ENCODE assay signal across 17 cellular contexts in the genomic region with DNA sequence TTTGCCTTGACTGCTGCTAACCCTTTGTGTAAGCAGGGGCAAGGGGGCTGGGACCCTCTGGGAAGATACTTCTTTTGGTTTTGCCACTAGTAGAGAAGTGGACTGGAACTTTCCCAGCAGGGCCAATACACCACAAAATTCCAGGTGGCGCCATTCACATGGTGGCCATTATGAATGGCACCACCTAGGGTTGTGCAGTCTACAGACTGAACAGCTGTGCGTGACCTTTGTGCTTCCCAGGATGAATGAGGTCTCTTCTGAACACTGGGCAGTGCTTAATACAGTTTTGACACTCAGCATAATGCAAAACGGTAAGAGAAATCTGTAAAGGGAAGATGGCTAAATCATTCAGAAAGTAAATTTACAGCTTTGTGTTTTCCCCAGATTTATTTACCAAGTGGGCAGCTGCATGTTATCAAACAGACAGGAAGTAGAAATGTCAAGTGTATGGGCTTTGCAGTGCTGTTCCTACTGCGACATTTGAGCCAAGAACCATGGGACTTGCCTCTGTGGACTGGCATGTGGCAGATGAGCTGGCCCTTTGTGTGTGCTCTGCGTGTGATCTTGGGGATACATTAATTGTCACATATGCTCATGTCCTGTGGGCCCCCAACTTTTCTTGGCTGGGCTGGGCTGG. TPM values are rescaled to one million over a fixed set of nuclear protein-coding genes. Genes with fewer than 3 reads are reported as not detected.
DNase-seq lines count a peak whose midpoint lies in the region; TF ChIP-seq lines count a peak whose summit lies in the region.
"Had no signal": no experiment of that assay in that cellular context is flagged by ENCODE, and none has a peak within 500 bp of the region (broad histone marks: within the 10 kb centered on the region; RNA-seq: fewer than 3 reads in every experiment).

No MANE protein-coding gene starts in this region.

- peak; percentile 35; the same call in 1 of the 2 replicates for TF ChIP-seq CTCF in PC-9 (conservative IDR thresholded peaks at IDR 0.05)
- no peak for TF ChIP-seq CTCF in HFFc6 (IDR thresholded peaks at IDR 0.05)

- no peak overlapping the region for H3K27ac ChIP-seq in PC-9
- H3K27ac ChIP-seq: ascending aorta, C4-2B, left ventricle myocardium inferior, thyroid gland had no signal

- 0 out of 2 replicates have a peak, but pooled peaks cover 7% of the 10 kb centered on the region for H3K36me3 ChIP-seq in PC-9 (ENCODE audit: low read depth)
- H3K36me3 ChIP-seq: ascending aorta, left ventricle myocardium inferior had no signal

- H4K20me1 ChIP-seq in PC-9 (ENCODE audit: insufficient read depth) = no peaks in the 10 kb centered on the region

- DNase-seq in DMS153 treated with DMSO at 0.1 percent for 48 hours (lab: John Stamatoyannopoulos, UW; ENCODE audit: unreplicated experiment) (peak; percentile 67), LHCN-M2 (ENCODE audit: low read depth) (peak; percentile 17), PC-9 (no peak), left kidney (ENCODE audit: low read depth, low spot score) (peak; percentile 48), HFFc6 (no peak), activated gamma-delta T cell treated with Interleukin-2 at 50 U/mL for 16 hours (no peak), ecto neural progenitor cell (ENCODE audit: low spot score) (no peak)
- DNase-seq in stimulated activated CD4-positive, alpha-beta T cell treated with anti-CD3 and anti-CD28 coated beads, Interleukin-4, amount 100 ng/mL, for 24 hours = no peak
- DNase-seq: activated CD8-positive, alpha-beta memory T cell treated with anti-CD3 and anti-CD28 coated beads, Interleukin-2, amount 10 ng/mL, durations not matched to agents 7 days and 5 days; activated gamma-delta T cell; foreskin melanocyte; left ventricle myocardium inferior; NCI-H1436 treated with DMSO at 0.1 percent for 48 hours; NCI-H526 treated with DMSO at 0.1 percent for 48 hours; thyroid gland had no signal

- H3K4me1 Mint-ChIP-seq in HFFc6 (ENCODE audit: low read depth) = no peaks in the 10 kb centered on the region
- H3K4me1 Mint-ChIP-seq: activated CD8-positive, alpha-beta memory T cell treated with anti-CD3 and anti-CD28 coated beads, Interleukin-2, amount 10 ng/mL, durations not matched to agents 7 days and 5 days had no signal

- no peaks in the 10 kb centered on the region for H3K79me2 ChIP-seq in PC-9 (ENCODE audit: low read depth)

- H3K36me3 Mint-ChIP-seq in HFFc6 (ENCODE audit: low read depth) = no peaks in the 10 kb centered on the region
- H3K36me3 Mint-ChIP-seq: activated CD8-positive, alpha-beta memory T cell treated with anti-CD3 and anti-CD28 coated beads, Interleukin-2, amount 10 ng/mL, durations not matched to agents 7 days and 5 days had no signal

- H3K9me2 ChIP-seq in PC-9 (ENCODE audit: insufficient read depth) = no peaks in the 10 kb centered on the region

- no peaks in the 10 kb centered on the region for H3F3A ChIP-seq in PC-9 (ENCODE audit: insufficient read depth, low read depth)

- no peak overlapping the region for H3K4me3 Mint-ChIP-seq in HFFc6
- H3K4me3 Mint-ChIP-seq: activated CD8-positive, alpha-beta memory T cell treated with anti-CD3 and anti-CD28 coated beads, Interleukin-2, amount 10 ng/mL, durations not matched to agents 7 days and 5 days had no signal

- H3K27me3 Mint-ChIP-seq in HFFc6 (ENCODE audit: insufficient read depth) = peaks cover 38% of the 10 kb centered on the region

- POLR2A ChIA-PET in PC-9 (lab: Charles Lee; ENCODE audit: unreplicated experiment) = no interaction called here

- H3K4me1 ChIP-seq in PC-9 (replicated peaks; ENCODE audit: insufficient read depth) = 0 out of 2 replicates have a peak, but pooled peaks cover 7% of the 10 kb centered on the region
- H3K4me1 ChIP-seq: ascending aorta, left ventricle myocardium inferior, thyroid gland had no signal

- intact Hi-C loops in PC-9 (cut with micrococcal nuclease; ENCODE audit: unreplicated experiment) = no loop called here

- CTCF ChIA-PET in PC-9 (lab: Charles Lee) = interaction anchor here (1.3 kb wide), 1 partner anchor 205 kb away, joined by 3 read pairs; no protein-coding TSS in a partner anchor

- no peaks in the 10 kb centered on the region for H3K9me3 ChIP-seq in PC-9 (ENCODE audit: insufficient read depth, low read depth)
- H3K9me3 ChIP-seq: ascending aorta, left ventricle myocardium inferior, thyroid gland had no signal

- H3K27ac Mint-ChIP-seq in HFFc6 = no peak overlapping the region
- H3K27ac Mint-ChIP-seq: activated CD8-positive, alpha-beta memory T cell treated with anti-CD3 and anti-CD28 coated beads, Interleukin-2, amount 10 ng/mL, durations not matched to agents 7 days and 5 days had no signal

- no peak overlapping the region for H2AFZ ChIP-seq in PC-9

- H3K27me3 ChIP-seq in PC-9 (ENCODE audit: insufficient read depth, low read depth) = no peaks in the 10 kb centered on the region
- H3K27me3 ChIP-seq: ascending aorta, thyroid gland had no signal

- H3K9me3 Mint-ChIP-seq in HFFc6 = no peaks in the 10 kb centered on the region

- H3K4me3 ChIP-seq in PC-9 = no peak overlapping the region
- H3K4me3 ChIP-seq: ascending aorta, left ventricle myocardium inferior, thyroid gland had no signal

- no TSS peak for BruUV-seq in PC-9 (replicated peaks; lab: Mats Ljungman, UMichigan)

- no peak overlapping the region for H3K4me2 ChIP-seq in PC-9

RNA-seq across cellular contexts. Expression of a gene that starts 9.2 kb away (rescaled TPM):
- 0.45 TPM in 1 of 2 replicates, not detected in the other for total RNA-seq in LHCN-M2 (2014; rRNA removed)
- 0.09 TPM for polyA plus RNA-seq in LHCN-M2 (2012)
- 36.6 and 45.2 TPM in 2 replicates for total RNA-seq in PC-9 (2021)
- total RNA-seq in HFFc6 (2021; fragmentation: NEBNext Ultra II Directional; extraction: Animal tissue kit (Norgen Biotek cat#: 25700)) = not detected
- total RNA-seq: activated CD8-positive, alpha-beta memory T cell treated with anti-CD3 and anti-CD28 coated beads, Interleukin-2, amount 10 ng/mL, durations not matched to agents 7 days and 5 days had no signal

Comparison
In these comparisons a context has a peak if more than half of its experiments do, and no peak if none do; other contexts are left out.
1. DNase-seq: peak in DMS153 treated with DMSO at 0.1 percent for 48 hours (single experiment), LHCN-M2 (single experiment) and left kidney (single experiment); none in PC-9 (0 of 2), HFFc6 (single experiment), activated gamma-delta T cell treated with Interleukin-2 at 50 U/mL for 16 hours (single experiment), ecto neural progenitor cell (single experiment) and stimulated activated CD4-positive, alpha-beta T cell treated with anti-CD3 and anti-CD28 coated beads, Interleukin-4, amount 100 ng/mL, for 24 hours (single experiment).
2. RNA of a gene that starts 9.2 kb away (total RNA-seq): 36.6 to 45.2 TPM in PC-9; 0.45 TPM in LHCN-M2 and not detected in HFFc6; every median in the first group is over 10 times any median in the second.